22 cellular contexts compared by ENCODE assay signal in genomic region chr7:70183278-70183677, GRCh38.
A peak's percentile ranks its signal among the peaks of the same experiment; 100 is the strongest.
DNase-seq lines count a peak whose midpoint lies in the region; ATAC-seq and TF ChIP-seq lines count a peak whose summit lies in the region.
"Had no signal": no experiment of that assay in that cellular context is flagged by ENCODE, and none has a peak within 500 bp of the region (broad histone marks: within the 10 kb centered on the region; RNA-seq: fewer than 3 reads in every experiment).

No MANE protein-coding gene starts in this region.

- H3K4me1 Mint-ChIP-seq in GM23338 = peaks cover 28% of the 10 kb centered on the region

- H3K36me3 Mint-ChIP-seq in GM23338 (ENCODE audit: low read depth) = no peaks in the 10 kb centered on the region

- H3K4me2 ChIP-seq in GM23338 = no peak overlapping the region

- no peaks in the 10 kb centered on the region for H3F3A ChIP-seq in GM23338 (replicated peaks; ENCODE audit: low read depth)

- H3K9me3 Mint-ChIP-seq in GM23338 = 0 out of 3 replicates have a peak, but pooled peaks cover 3% of the 10 kb centered on the region

- no peak overlapping the region for H3K27ac Mint-ChIP-seq in GM23338

- no peak overlapping the region for H2AFZ ChIP-seq in GM23338

- DNase-seq in GM23338 (ENCODE audit: low spot score) = no peak
- DNase-seq in NCI-H146 treated with DMSO at 0.1 percent for 48 hours (lab: John Stamatoyannopoulos, UW; ENCODE audit: unreplicated experiment) = peak; percentile 68
- DNase-seq in astrocyte of the spinal cord (ENCODE audit: low read depth, low spot score) = peak; percentile 14
- DNase-seq in mucosa of descending colon = peak in 2 of 3 donors; percentile 17 to 25
- no peak for DNase-seq in activated CD4-positive, CD25-positive, alpha-beta regulatory T cell treated with anti-CD3 and anti-CD28 coated beads, Interleukin-2, amount 50 U/mL, for 72 hours
- no peak for DNase-seq in NCI-H2029 treated with DMSO at 0.1 percent for 48 hours (lab: John Stamatoyannopoulos, UW)
- DNase-seq in KBM-7 = no peak
- DNase-seq in NCI-H1930 (lab: John Stamatoyannopoulos, UW) = no peak
- DNase-seq: activated naive CD4-positive, alpha-beta T cell treated with Interleukin-2 at 50 U/mL for 16 hours; activated T-cell treated with anti-CD3 and anti-CD28 coated beads, Interleukin-2, amount 50 U/mL, for 48 hours; C1 segment of cervical spinal cord; EL; heart left ventricle; MM.1S; NCI-H2029; NCI-H510A treated with DMSO at 0.1 percent for 48 hours; stimulated activated CD4-positive, alpha-beta T cell treated with anti-CD3 and anti-CD28 coated beads, Interleukin-1b, Interleukin-23, amount 100 ng/mL, for 48 hours; T1000; uterus had no signal

- H3K4me3 Mint-ChIP-seq in GM23338 = no peak overlapping the region

- ATAC-seq in GM23338 (peak; percentile 90), mucosa of descending colon (peak; percentile 59)
- ATAC-seq: heart left ventricle, K562 had no signal

- H3K4me3 ChIP-seq in GM23338 = no peak overlapping the region
- no peak overlapping the region for H3K4me3 ChIP-seq in astrocyte of the spinal cord (ENCODE audit: low read depth, low read length)
- H3K4me3 ChIP-seq in mucosa of descending colon = no peak overlapping the region
- H3K4me3 ChIP-seq: heart left ventricle, K562, prostate gland, suprapubic skin, uterus had no signal

- H3K4me1 ChIP-seq in GM23338 (ENCODE audit: insufficient read depth) (peaks cover 10% of the 10 kb centered on the region), mucosa of descending colon (ENCODE audit: low read depth) (peaks cover 21% of the 10 kb centered on the region)
- H3K4me1 ChIP-seq: heart left ventricle, prostate gland, uterus had no signal

- in situ Hi-C loops in astrocyte of the spinal cord (cut with HindIII; ENCODE audit: low sequenced_read_pairs) = no loop called here
- in situ Hi-C loops in KBM-7 (cut with MboI; ENCODE audit: low pct_unique_long_range_greater_than_20kb, low sequenced_read_pairs) = no loop called here

- H4K20me1 ChIP-seq in GM23338 (replicated peaks; ENCODE audit: insufficient read depth) = no peaks in the 10 kb centered on the region

- no peak for TF ChIP-seq CTCF in GM23338 (conservative IDR thresholded peaks at IDR 0.05; ENCODE audit: low read depth in 2 of 2)
- no peak for TF ChIP-seq CTCF in astrocyte of the spinal cord (IDR thresholded peaks at IDR 0.05; ENCODE audit: low read depth, low read length)
- TF ChIP-seq CTCF in mucosa of descending colon (IDR thresholded peaks at IDR 0.05) = no peak

- H3K27me3 ChIP-seq in GM23338 (ENCODE audit: insufficient read depth) = no peaks in the 10 kb centered on the region
- H3K27me3 ChIP-seq: heart left ventricle, suprapubic skin, uterus had no signal

- no peaks in the 10 kb centered on the region for H3K9me3 ChIP-seq in mucosa of descending colon
- H3K9me3 ChIP-seq: heart left ventricle, prostate gland, suprapubic skin, uterus had no signal

- no peaks in the 10 kb centered on the region for H3K9me2 ChIP-seq in GM23338 (ENCODE audit: insufficient read depth)

- intact Hi-C loops in mucosa of descending colon (cut with DNase I, micrococcal nuclease) = loop anchor here in 1 of 2 donors (10.0 kb wide), 1 partner anchor 512 kb away; no protein-coding TSS in a partner anchor

- no peaks in the 10 kb centered on the region for H3K27me3 Mint-ChIP-seq in GM23338 (ENCODE audit: insufficient read depth, low read depth, poor library complexity)

- no peak overlapping the region for H3K27ac ChIP-seq in GM23338 (ENCODE audit: low read depth)
- H3K27ac ChIP-seq: heart left ventricle, prostate gland, suprapubic skin, uterus had no signal

- no peaks in the 10 kb centered on the region for H3K79me2 ChIP-seq in GM23338 (replicated peaks; ENCODE audit: insufficient read depth)

- H3K36me3 ChIP-seq in GM23338 (ENCODE audit: insufficient read depth) (no peaks in the 10 kb centered on the region), mucosa of descending colon (ENCODE audit: low read depth) (no peaks in the 10 kb centered on the region)
- H3K36me3 ChIP-seq: heart left ventricle, prostate gland, suprapubic skin, uterus had no signal

TF ChIP-seq in GM23338, 12 proteins besides CTCF, POLR2A, EP300 and RAD21 (continues in another document):
- TF ChIP-seq POLR2AphosphoS5 (IDR thresholded peaks at IDR 0.05; ENCODE audit: low read depth) (no peak), CREB1 (CRISPR knock-in tag; IDR thresholded peaks at IDR 0.05; ENCODE audit: low read depth) (no peak), EZH2phosphoT487 (IDR thresholded peaks at IDR 0.05; ENCODE audit: unreplicated experiment) (no peak), STAT1 (IDR thresholded peaks at IDR 0.05; ENCODE audit: unreplicated experiment) (no peak), ZNF462 (CRISPR knock-in tag; IDR thresholded peaks at IDR 0.05) (no peak)

Comparison
In these comparisons a context has a peak if more than half of its experiments do, and no peak if none do; other contexts are left out.
1. DNase-seq: peak in NCI-H146 treated with DMSO at 0.1 percent for 48 hours (single experiment), astrocyte of the spinal cord (single experiment) and mucosa of descending colon (2 of 3); none in GM23338 (single experiment), activated CD4-positive, CD25-positive, alpha-beta regulatory T cell treated with anti-CD3 and anti-CD28 coated beads, Interleukin-2, amount 50 U/mL, for 72 hours (single experiment), NCI-H2029 treated with DMSO at 0.1 percent for 48 hours (single experiment), KBM-7 (single experiment) and NCI-H1930 (0 of 2).